Comparison of ENCODE assay signal across 7 cellular contexts in the genomic region with DNA sequence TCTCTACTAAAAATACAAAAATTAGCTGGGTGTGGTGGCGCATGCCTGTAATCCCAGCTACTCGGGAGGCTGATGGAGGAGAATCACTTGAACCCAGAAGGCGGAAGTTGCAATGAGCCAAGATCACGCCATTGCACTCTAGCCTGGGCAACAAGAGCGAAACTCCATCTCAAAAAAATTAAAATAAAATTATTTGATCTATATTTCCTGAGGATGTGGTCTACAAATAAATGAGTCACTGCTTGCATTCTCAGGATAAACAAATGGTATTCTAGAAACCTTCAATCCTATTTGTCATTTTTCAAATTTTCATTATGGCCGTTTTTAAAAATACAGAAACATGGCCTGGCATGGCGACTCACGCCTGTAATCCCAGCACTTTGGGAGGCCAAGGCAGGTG. TPM values are rescaled to one million over a fixed set of nuclear protein-coding genes. Genes with fewer than 3 reads are reported as not detected.
DNase-seq lines count a peak whose midpoint lies in the region; ATAC-seq and TF ChIP-seq lines count a peak whose summit lies in the region.
"Not testable (repeated sequence)": the region's sequence is repeated elsewhere in the genome, so short reads cannot be mapped to it uniquely, and the experiment has no call there.

No MANE protein-coding gene starts in this region.

- H3K4me2 ChIP-seq in PC-3 (ENCODE audit: low read length), result peak overlapping the region; percentile 49; the same call in 1 of the 2 replicates

- peak overlapping the region in 3 of 4 donors; percentile 27 to 61 (median 50) for H3K4me3 Mint-ChIP-seq in CD4-positive, CD25-positive, alpha-beta regulatory T cell
- not testable (repeated sequence) for H3K4me3 Mint-ChIP-seq in CD8-positive, alpha-beta T cell; naive thymus-derived CD4-positive, alpha-beta T cell
- peak overlapping the region; percentile 21 for H3K4me3 Mint-ChIP-seq in activated T-helper 17 cell treated with anti-CD3 and anti-CD28 coated beads, Interleukin-2, amount 50 U/mL, for 72 hours

- not testable (repeated sequence) for H3K27me3 Mint-ChIP-seq in CD4-positive, CD25-positive, alpha-beta regulatory T cell; CD8-positive, alpha-beta T cell (ENCODE audit: low read depth); activated T-helper 17 cell treated with anti-CD3 and anti-CD28 coated beads, Interleukin-2, amount 50 U/mL, for 72 hours; naive thymus-derived CD4-positive, alpha-beta T cell

- intact Hi-C loops in CD8-positive, alpha-beta T cell (cut with DNase I, micrococcal nuclease), result not testable (repeated sequence)
- intact Hi-C loops in PC-3 (cut with micrococcal nuclease), result loop anchor here (1.0 kb wide), 1 partner anchor 8 kb away; the partner anchor contains the start of gene FBXW7
- intact Hi-C loops in naive thymus-derived CD4-positive, alpha-beta T cell (cut with micrococcal nuclease), result loop anchor here in 1 of 2 donors (1.0 kb wide), 1 partner anchor 8 kb away; the partner anchor contains the start of gene FBXW7

- H3K36me3 ChIP-seq in CD4-positive, CD25-positive, alpha-beta regulatory T cell (ENCODE audit: control insufficient read depth, insufficient read depth, low read length); CD8-positive, alpha-beta T cell (ENCODE audit: insufficient read depth, low read length); PC-3 (ENCODE audit: low read depth, low read length): not testable (repeated sequence)
- peaks cover 0 to 10% (median 0%) of the 10 kb centered on the region in 3 experiments for H3K36me3 ChIP-seq in naive thymus-derived CD4-positive, alpha-beta T cell (ENCODE audit: control insufficient read depth in 2 of 3, insufficient read depth in 3 of 3, low read length in 3 of 3)

- H3K27ac Mint-ChIP-seq in CD4-positive, CD25-positive, alpha-beta regulatory T cell, result peak overlapping the region; percentile 74 to 81 (median 76)
- peak overlapping the region; percentile 41 for H3K27ac Mint-ChIP-seq in CD8-positive, alpha-beta T cell
- not testable (repeated sequence) for H3K27ac Mint-ChIP-seq in activated T-helper 17 cell treated with anti-CD3 and anti-CD28 coated beads, Interleukin-2, amount 50 U/mL, for 72 hours
- H3K27ac Mint-ChIP-seq in naive thymus-derived CD4-positive, alpha-beta T cell, result peak overlapping the region in 5 of 9 donors; percentile 31 to 80 (median 54)

- peaks cover 12 to 51% (median 20%) of the 10 kb centered on the region in 4 donors for H3K4me1 Mint-ChIP-seq in CD4-positive, CD25-positive, alpha-beta regulatory T cell
- H3K4me1 Mint-ChIP-seq in CD8-positive, alpha-beta T cell (ENCODE audit: low read depth), result peaks cover 28% of the 10 kb centered on the region
- H3K4me1 Mint-ChIP-seq in activated T-helper 17 cell treated with anti-CD3 and anti-CD28 coated beads, Interleukin-2, amount 50 U/mL, for 72 hours, result not testable (repeated sequence)
- peaks cover 5 to 50% (median 30%) of the 10 kb centered on the region in 7 donors for H3K4me1 Mint-ChIP-seq in naive thymus-derived CD4-positive, alpha-beta T cell

- CTCF ChIA-PET in CD8-positive, alpha-beta T cell (lab: Charles Lee); naive thymus-derived CD4-positive, alpha-beta T cell (lab: Charles Lee): not testable (repeated sequence)
- CTCF ChIA-PET in PC-3 (lab: Charles Lee), result interaction anchor here (0.6 kb wide), 1 partner anchor 8 kb away, joined by 7 read pairs; the partner anchor contains the start of gene FBXW7

- POLR2A ChIA-PET in CD8-positive, alpha-beta T cell (lab: Charles Lee), result interaction anchor here (0.7 to 1.6 kb wide), 3 partner anchors 8 to 308 kb away, joined by 3 to 8 read pairs (median 6); partner anchors contain the start of gene FBXW7
- POLR2A ChIA-PET in PC-3 (lab: Charles Lee; ENCODE audit: unreplicated experiment), result not testable (repeated sequence)
- POLR2A ChIA-PET in naive thymus-derived CD4-positive, alpha-beta T cell (lab: Charles Lee), result interaction anchor here (0.7 to 1.2 kb wide), 3 partner anchors 8 to 9 kb away, joined by 3 to 4 read pairs (median 3); partner anchors contain the start of gene FBXW7

- H3K4me3 ChIP-seq in CD4-positive, CD25-positive, alpha-beta regulatory T cell (ENCODE audit: low read depth, low read length), result peak overlapping the region; percentile 26
- not testable (repeated sequence) for H3K4me3 ChIP-seq in CD8-positive, alpha-beta T cell (ENCODE audit: low read depth, low read length); PC-3 (ENCODE audit: low read length); naive thymus-derived CD4-positive, alpha-beta T cell (ENCODE audit: low read length)

- not testable (repeated sequence) for H4K20me1 ChIP-seq in PC-3 (ENCODE audit: low read length)

- not testable (repeated sequence) for TF ChIP-seq CTCF in CD8-positive, alpha-beta T cell (IDR thresholded peaks at IDR 0.05); PC-3 (conservative IDR thresholded peaks at IDR 0.05; ENCODE audit: low read depth, low read length); VCaP (conservative IDR thresholded peaks at IDR 0.05)

- not testable (repeated sequence) for BruUV-seq in PC-3 (replicated peaks; lab: Mats Ljungman, UMichigan)

- H3F3A ChIP-seq in PC-3 (ENCODE audit: low read length, unreplicated experiment), result not testable (repeated sequence)

- peaks cover 22% of the 10 kb centered on the region for H3K4me1 ChIP-seq in CD4-positive, CD25-positive, alpha-beta regulatory T cell (ENCODE audit: control insufficient read depth, insufficient read depth, low read length, poor library complexity, severe bottlenecking)
- H3K4me1 ChIP-seq in CD8-positive, alpha-beta T cell (ENCODE audit: insufficient read depth, low read length); PC-3 (ENCODE audit: insufficient read depth, low read length): not testable (repeated sequence)
- H3K4me1 ChIP-seq in naive thymus-derived CD4-positive, alpha-beta T cell (ENCODE audit: control insufficient read depth in 2 of 2, insufficient read depth in 2 of 2, low read length in 2 of 2), result peaks cover 12 to 14% of the 10 kb centered on the region in 2 donors

- H3K27me3 ChIP-seq in CD4-positive, CD25-positive, alpha-beta regulatory T cell (ENCODE audit: control insufficient read depth, insufficient read depth, low read length); CD8-positive, alpha-beta T cell (ENCODE audit: insufficient read depth, low read length); PC-3 (ENCODE audit: low read length); naive thymus-derived CD4-positive, alpha-beta T cell (ENCODE audit: control insufficient read depth in 2 of 2, insufficient read depth in 2 of 2, low read length in 2 of 2): not testable (repeated sequence)

- DNase-seq in CD4-positive, CD25-positive, alpha-beta regulatory T cell, result peak in 2 of 3 donors; percentile 13 to 50
- not testable (repeated sequence) for DNase-seq in CD8-positive, alpha-beta T cell
- peak; percentile 27 for DNase-seq in PC-3
- DNase-seq in central memory CD4-positive, alpha-beta T cell, result peak; percentile 43
- DNase-seq in naive thymus-derived CD4-positive, alpha-beta T cell, result peak in 1 of 9 donors; percentile 31

- not testable (repeated sequence) for H3K9me3 Mint-ChIP-seq in CD4-positive, CD25-positive, alpha-beta regulatory T cell; CD8-positive, alpha-beta T cell; activated T-helper 17 cell treated with anti-CD3 and anti-CD28 coated beads, Interleukin-2, amount 50 U/mL, for 72 hours; naive thymus-derived CD4-positive, alpha-beta T cell

- not testable (repeated sequence) for H3K79me2 ChIP-seq in PC-3 (ENCODE audit: low read length)

- H3K27ac ChIP-seq in CD4-positive, CD25-positive, alpha-beta regulatory T cell (ENCODE audit: insufficient read depth, low read length, poor library complexity, severe bottlenecking), result peak overlapping the region; percentile 41
- not testable (repeated sequence) for H3K27ac ChIP-seq in CD8-positive, alpha-beta T cell (ENCODE audit: low read depth, low read length); naive thymus-derived CD4-positive, alpha-beta T cell (ENCODE audit: low read depth, low read length)
- peak overlapping the region; percentile 82 for H3K27ac ChIP-seq in PC-3 (ENCODE audit: low read length)
- peak overlapping the region; percentile 65 for H3K27ac ChIP-seq in VCaP

- peak overlapping the region; percentile 44; the same call in 1 of the 2 replicates for H3K9ac ChIP-seq in PC-3 (ENCODE audit: low read length)

- H3K36me3 Mint-ChIP-seq in CD4-positive, CD25-positive, alpha-beta regulatory T cell; CD8-positive, alpha-beta T cell: not testable (repeated sequence)
- H3K36me3 Mint-ChIP-seq in activated T-helper 17 cell treated with anti-CD3 and anti-CD28 coated beads, Interleukin-2, amount 50 U/mL, for 72 hours (ENCODE audit: low read depth), result peaks cover 11% of the 10 kb centered on the region
- H3K36me3 Mint-ChIP-seq in naive thymus-derived CD4-positive, alpha-beta T cell, result peaks cover 0 to 14% (median 4%) of the 10 kb centered on the region in 5 donors

- ATAC-seq in CD4-positive, CD25-positive, alpha-beta regulatory T cell (ENCODE audit: low read depth in 2 of 2), result peak; percentile 65 to 68
- ATAC-seq in CD8-positive, alpha-beta T cell, result peak; percentile 49
- ATAC-seq in PC-3, result peak; percentile 45
- ATAC-seq in activated T-helper 17 cell treated with anti-CD3 and anti-CD28 coated beads, Interleukin-2, amount 50 U/mL, for 72 hours (replicated peaks); naive thymus-derived CD4-positive, alpha-beta T cell: not testable (repeated sequence)

- H2AFZ ChIP-seq in PC-3 (ENCODE audit: low read length), result not testable (repeated sequence)

- not testable (repeated sequence) for H3K9me3 ChIP-seq in CD4-positive, CD25-positive, alpha-beta regulatory T cell (ENCODE audit: control insufficient read depth in 2 of 2, low read length in 2 of 2); CD8-positive, alpha-beta T cell (ENCODE audit: low read length); PC-3 (ENCODE audit: low read length); naive thymus-derived CD4-positive, alpha-beta T cell (ENCODE audit: control insufficient read depth in 2 of 3, low read length in 3 of 3)

- H3K9me2 ChIP-seq in PC-3 (replicated peaks; ENCODE audit: low read length), result not testable (repeated sequence)

RNA-seq across cellular contexts. Expression of gene FBXW7, which starts 8.6 kb away (rescaled TPM):
- total RNA-seq in CD4-positive, CD25-positive, alpha-beta regulatory T cell, result 146 TPM
- 10 to 100 TPM; 43.8 to 50.7 (median 47.4) TPM for polyA plus RNA-seq in CD4-positive, CD25-positive, alpha-beta regulatory T cell
- 100 to 1,000 TPM; 129 to 135 TPM for total RNA-seq in CD8-positive, alpha-beta T cell
- 17.4 and 24.3 TPM in 2 replicates for total RNA-seq in PC-3 (2014; rRNA removed)
- 10 to 100 TPM; 37.4 to 39.6 TPM for total RNA-seq in activated T-helper 17 cell treated with anti-CD3 and anti-CD28 coated beads, Interleukin-2, amount 50 U/mL, for 72 hours
- 100 to 1,000 TPM in 4 of 5 experiments, 10 to 100 TPM in 1; 57.5 to 139 (median 116) TPM for total RNA-seq in naive thymus-derived CD4-positive, alpha-beta T cell
- polyA plus RNA-seq in naive thymus-derived CD4-positive, alpha-beta T cell, result 10 to 100 TPM; 40.4 to 50.5 TPM
